16 cellular contexts compared by ENCODE assay signal in the genomic region with DNA sequence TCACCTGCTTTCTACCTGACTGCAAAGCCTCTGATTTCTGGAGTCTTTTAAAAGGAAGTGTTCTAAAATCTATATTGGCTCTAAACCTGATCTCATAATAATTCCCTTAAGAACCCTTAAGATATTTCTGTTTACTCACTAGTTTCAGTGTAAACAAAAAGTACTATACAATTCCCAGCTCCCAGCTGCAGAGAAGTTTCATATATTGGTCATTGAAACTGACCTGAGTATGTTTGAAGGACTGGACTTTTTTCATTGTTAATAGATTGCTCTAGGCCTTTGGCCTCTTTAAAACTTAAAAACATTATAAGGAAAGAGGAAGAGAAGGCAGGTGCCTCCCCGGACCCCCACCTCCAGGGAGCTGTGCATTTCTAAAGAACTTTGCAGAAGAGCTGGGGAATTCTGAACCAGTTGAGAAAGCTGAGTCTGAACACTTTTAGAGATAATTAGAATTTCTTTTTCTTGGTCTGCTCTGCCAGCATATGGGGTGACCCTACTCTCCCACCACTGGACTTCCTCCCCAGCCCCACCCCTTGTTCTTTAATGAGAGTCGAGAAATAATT. TPM values are rescaled to one million over a fixed set of nuclear protein-coding genes. Genes with fewer than 3 reads are reported as not detected.
A peak's percentile ranks its signal among the peaks of the same experiment; 100 is the strongest.
DNase-seq lines count a peak whose midpoint lies in the region; TF ChIP-seq lines count a peak whose summit lies in the region.
"Had no signal": no experiment of that assay in that cellular context is flagged by ENCODE, and none has a peak within 500 bp of the region (broad histone marks: within the 10 kb centered on the region; RNA-seq: fewer than 3 reads in every experiment).

No MANE protein-coding gene starts in this region.

- H3K27ac Mint-ChIP-seq in neural progenitor cell, result no peak overlapping the region
- H3K27ac Mint-ChIP-seq: CD4-positive, CD25-positive, alpha-beta regulatory T cell; nephron had no signal

- H3K4ac ChIP-seq in mesendoderm (ENCODE audit: low read depth, low read length), result no peak overlapping the region

- peak overlapping the region; percentile 66 for H2AFZ ChIP-seq in neural progenitor cell (replicated peaks)
- H2AFZ ChIP-seq: parathyroid adenoma had no signal

- no peak for TF ChIP-seq CTCF in neural progenitor cell (IDR thresholded peaks at IDR 0.05)

- H4K5ac ChIP-seq in mesendoderm (ENCODE audit: low read length), result no peak overlapping the region

- H3K18ac ChIP-seq in mesendoderm (ENCODE audit: low read length), result no peak overlapping the region

- no peak overlapping the region for H2BK5ac ChIP-seq in mesendoderm (ENCODE audit: low read length)

- H4K8ac ChIP-seq in mesendoderm (ENCODE audit: low read depth, low read length), result no peak overlapping the region

- H3K9me3 ChIP-seq in neural progenitor cell (ENCODE audit: low read depth), result no peaks in the 10 kb centered on the region
- H3K9me3 ChIP-seq: right lobe of liver had no signal

- WGBS in mesendoderm (ENCODE audit: extremely low coverage, insufficient coverage, low lambda C conversion rate), result no CpG with 5 or more reads among the region's 2 CpGs

- H3K36me3 Mint-ChIP-seq in neural progenitor cell, result peaks cover 2% of the 10 kb centered on the region
- H3K36me3 Mint-ChIP-seq: CD4-positive, CD25-positive, alpha-beta regulatory T cell had no signal

- peaks cover 19% of the 10 kb centered on the region for H3K4me1 Mint-ChIP-seq in neural progenitor cell
- H3K4me1 Mint-ChIP-seq: nephron had no signal

- H3K56ac ChIP-seq in mesendoderm (ENCODE audit: low read length), result no peak overlapping the region

- no peaks in the 10 kb centered on the region for H3F3A ChIP-seq in neural progenitor cell (ENCODE audit: low read depth)

- H3K23ac ChIP-seq in mesendoderm (ENCODE audit: low read length), result no peak overlapping the region

- H3K79me2 ChIP-seq in neural progenitor cell (ENCODE audit: low read depth) (no peaks in the 10 kb centered on the region), mesendoderm (ENCODE audit: control insufficient read depth, insufficient read depth, low read length) (no peaks in the 10 kb centered on the region)
- H3K79me2 ChIP-seq: parathyroid adenoma had no signal

- H3K4me3 ChIP-seq in neural progenitor cell, result no peak overlapping the region
- no peak overlapping the region for H3K4me3 ChIP-seq in mesendoderm (ENCODE audit: low read length)
- H3K4me3 ChIP-seq: heart right ventricle, right lobe of liver had no signal

- H3K4me2 ChIP-seq in neural progenitor cell (no peak overlapping the region), mesendoderm (ENCODE audit: low read length) (no peak overlapping the region)

- no peak overlapping the region for H2BK15ac ChIP-seq in mesendoderm (replicated peaks; ENCODE audit: low read depth)

- H3K27ac ChIP-seq in epithelial cell of prostate, result peak overlapping the region; percentile 52
- H3K27ac ChIP-seq in neural progenitor cell, result no peak overlapping the region
- no peak overlapping the region for H3K27ac ChIP-seq in mesendoderm (ENCODE audit: low read depth, low read length)
- H3K27ac ChIP-seq: heart right ventricle, parathyroid adenoma, right lobe of liver had no signal

- no peak overlapping the region for H2AK5ac ChIP-seq in mesendoderm (ENCODE audit: low read length)

- H3K4me1 ChIP-seq in neural progenitor cell (peaks cover 13% of the 10 kb centered on the region), mesendoderm (ENCODE audit: control insufficient read depth, low read depth, low read length) (no peaks in the 10 kb centered on the region)
- H3K4me1 ChIP-seq: parathyroid adenoma had no signal

- no peaks in the 10 kb centered on the region for H3K79me1 ChIP-seq in mesendoderm (ENCODE audit: low read length)

- no peaks in the 10 kb centered on the region for H3K27me3 ChIP-seq in neural progenitor cell
- no peaks in the 10 kb centered on the region for H3K27me3 ChIP-seq in mesendoderm (ENCODE audit: insufficient read depth, low read length, poor library complexity)

- H2BK120ac ChIP-seq in mesendoderm (ENCODE audit: low read depth, low read length), result no peak overlapping the region

- H3K4me3 Mint-ChIP-seq in neural progenitor cell, result no peak overlapping the region
- H3K4me3 Mint-ChIP-seq: CD4-positive, CD25-positive, alpha-beta regulatory T cell; nephron had no signal

- peaks cover 7% of the 10 kb centered on the region for H3K27me3 Mint-ChIP-seq in neural progenitor cell (ENCODE audit: insufficient read depth, low read depth)

- no peaks in the 10 kb centered on the region for H4K20me1 ChIP-seq in neural progenitor cell (ENCODE audit: low read depth)

- no peak overlapping the region for H3K9ac ChIP-seq in neural progenitor cell
- no peak overlapping the region for H3K9ac ChIP-seq in mesendoderm (ENCODE audit: low read length)
- H3K9ac ChIP-seq: parathyroid adenoma had no signal

- DNase-seq in DMS79 (lab: John Stamatoyannopoulos, UW) (peak; percentile 81), NCI-H187 treated with DMSO at 0.1 percent for 48 hours (lab: John Stamatoyannopoulos, UW) (peak; percentile 21), epithelial cell of prostate (ENCODE audit: low read depth, low spot score) (no peak), neural progenitor cell (ENCODE audit: low spot score) (no peak), cerebellar nuclear complex (lab: John Stamatoyannopoulos, UW) (no peak), mesendoderm (no peak), GDM1 (lab: John Stamatoyannopoulos, UW) (no peak)
- DNase-seq: activated CD4-positive, alpha-beta T cell treated with anti-CD3 and anti-CD28 coated beads for 1 hour; left cardiac atrium; stimulated activated naive CD4-positive, alpha-beta T cell treated with Interleukin-2 at 50 U/mL for 16 hours had no signal

- peaks cover 15% of the 10 kb centered on the region for H3K9me3 Mint-ChIP-seq in neural progenitor cell

- H3K36me3 ChIP-seq in neural progenitor cell (no peaks in the 10 kb centered on the region), mesendoderm (ENCODE audit: control insufficient read depth, insufficient read depth, low read length) (no peaks in the 10 kb centered on the region)
- H3K36me3 ChIP-seq: heart right ventricle, right lobe of liver had no signal

RNA-seq across cellular contexts. Expression of a gene that starts 23.7 kb away (rescaled TPM):
- 0.12 and 0.15 TPM in 2 replicates for total RNA-seq in neural progenitor cell (ENCODE audit: low replicate concordance)
- polyA plus RNA-seq in mesendoderm (2013, experiment 1 of 2), result 0.32 TPM
- polyA plus RNA-seq in mesendoderm (2013, experiment 2 of 2), result 0.29 TPM
- total RNA-seq: CD4-positive, CD25-positive, alpha-beta regulatory T cell; SK-MEL-5 had no signal
- polyA plus RNA-seq: CD4-positive, CD25-positive, alpha-beta regulatory T cell had no signal

Comparison
In these comparisons a context has a peak if more than half of its experiments do, and no peak if none do; other contexts are left out.
1. DNase-seq: peak in DMS79 (single experiment) and NCI-H187 treated with DMSO at 0.1 percent for 48 hours (single experiment); none in epithelial cell of prostate (single experiment), neural progenitor cell (single experiment), cerebellar nuclear complex (0 of 2), mesendoderm (single experiment) and GDM1 (single experiment).